1 cellular context compared by ENCODE assay signal in the genomic region with DNA sequence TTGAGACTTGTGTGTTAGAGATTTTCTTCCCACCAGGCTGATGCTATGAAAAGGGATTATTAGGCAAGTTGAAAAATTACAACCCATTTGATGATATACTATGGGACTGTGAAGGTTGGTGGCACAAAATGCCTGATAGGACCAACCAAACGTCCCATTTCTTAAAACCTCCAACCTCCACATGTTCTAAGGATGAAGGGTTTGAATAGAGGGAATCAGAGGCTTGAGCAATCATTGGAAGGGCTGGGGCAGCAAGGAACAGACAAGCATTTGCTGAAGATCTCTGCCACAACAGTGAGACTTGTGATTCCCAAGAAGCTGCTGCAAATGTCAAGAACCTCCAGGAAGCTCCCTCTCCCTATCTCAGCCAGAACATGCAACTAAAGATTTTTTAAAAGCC.
TF ChIP-seq lines count a peak whose summit lies in the region.

No MANE protein-coding gene starts in this region.

TF ChIP-seq in H1, 55 proteins besides CTCF, POLR2A, EP300 and RAD21:
- TF ChIP-seq ZNF274 (IDR thresholded peaks at IDR 0.05; ENCODE audit: borderline replicate concordance, extremely low read depth, low read length) (no peak), CEBPB (IDR thresholded peaks at IDR 0.05; ENCODE audit: low read depth, low read length) (no peak), BCL11A (IDR thresholded peaks at IDR 0.05; ENCODE audit: low read depth in 2 of 2, low read length in 2 of 2) (no peak), RFX5 (IDR thresholded peaks at IDR 0.05; ENCODE audit: borderline replicate concordance, low read depth, low read length) (no peak), FOSL1 (IDR thresholded peaks at IDR 0.05; ENCODE audit: insufficient read depth, low read depth, low read length) (no peak), GTF2F1 (IDR thresholded peaks at IDR 0.05; ENCODE audit: borderline replicate concordance, low read depth, low read length) (no peak), CHD1 (IDR thresholded peaks at IDR 0.05; ENCODE audit: low read depth, low read length) (no peak), ASH2L (IDR thresholded peaks at IDR 0.05; ENCODE audit: low read length) (no peak), EGR1 (IDR thresholded peaks at IDR 0.05; ENCODE audit: borderline replicate concordance, low read depth, low read length) (no peak), SAP30 (IDR thresholded peaks at IDR 0.05; ENCODE audit: insufficient read depth, insufficient replicate concordance, low read length) (no peak), RBBP5 (IDR thresholded peaks at IDR 0.05; ENCODE audit: borderline replicate concordance, low read depth, low read length) (no peak), MAFK (IDR thresholded peaks at IDR 0.05; ENCODE audit: low read depth, low read length) (no peak), SP2 (IDR thresholded peaks at IDR 0.05; ENCODE audit: low read length) (no peak), YY1 (IDR thresholded peaks at IDR 0.05; ENCODE audit: low read depth, low read length) (no peak)
- TF ChIP-seq, protein P1, sequence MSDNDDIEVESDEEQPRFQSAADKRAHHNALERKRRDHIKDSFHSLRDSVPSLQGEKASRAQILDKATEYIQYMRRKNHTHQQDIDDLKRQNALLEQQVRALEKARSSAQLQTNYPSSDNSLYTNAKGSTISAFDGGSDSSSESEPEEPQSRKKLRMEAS (IDR thresholded peaks at IDR 0.05) = no peak
- TF ChIP-seq, protein P2, sequence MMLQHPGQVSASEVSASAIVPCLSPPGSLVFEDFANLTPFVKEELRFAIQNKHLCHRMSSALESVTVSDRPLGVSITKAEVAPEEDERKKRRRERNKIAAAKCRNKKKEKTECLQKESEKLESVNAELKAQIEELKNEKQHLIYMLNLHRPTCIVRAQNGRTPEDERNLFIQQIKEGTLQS (IDR thresholded peaks at IDR 0.05; ENCODE audit: insufficient read depth, low read depth, low read length) = no peak
